ENCODE assay signal across 8 cellular contexts in the genomic region with DNA sequence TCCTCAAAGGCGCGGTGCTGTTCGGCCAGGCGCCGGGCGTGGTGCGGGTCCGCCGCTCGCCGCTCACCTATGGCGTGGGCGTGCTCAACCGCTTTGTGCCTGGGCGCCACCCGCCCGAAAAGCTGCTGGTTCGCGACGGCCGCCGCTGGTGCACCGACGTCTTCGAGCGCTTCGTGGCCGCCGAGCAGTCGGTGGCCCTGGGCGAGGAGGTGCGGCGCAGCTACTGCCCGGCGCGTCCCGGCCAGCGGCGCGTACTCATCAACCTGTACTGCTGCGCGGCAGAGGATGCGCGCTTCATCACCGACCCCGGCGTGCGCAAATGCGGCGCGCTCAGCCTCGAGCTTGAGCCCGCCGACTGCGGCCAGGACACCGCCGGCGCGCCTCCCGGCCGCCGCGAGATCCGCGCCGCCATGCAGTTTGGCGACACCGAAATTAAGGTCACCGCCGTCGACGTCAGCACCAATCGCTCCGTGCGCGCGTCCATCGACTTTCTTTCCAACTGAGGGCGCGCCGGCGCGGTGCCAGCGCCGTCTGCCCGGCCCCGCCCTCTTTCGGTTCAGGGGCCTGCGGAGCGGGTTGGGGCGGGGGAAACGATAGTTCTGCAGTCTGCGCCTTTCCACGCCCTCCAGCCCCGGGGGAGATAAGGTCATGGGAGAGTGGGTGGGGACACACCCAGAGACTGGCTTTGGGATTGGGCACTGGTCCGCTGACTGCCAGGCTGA. TPM values are rescaled to one million over a fixed set of nuclear protein-coding genes. Genes with fewer than 3 reads are reported as not detected.
DNase-seq lines count a peak whose midpoint lies in the region; ATAC-seq, FAIRE-seq and TF ChIP-seq lines count a peak whose summit lies in the region.

No MANE protein-coding gene starts in this region.

- TF ChIP-seq CTCF in Calu3 (IDR thresholded peaks at IDR 0.05; ENCODE audit: unreplicated experiment) (no peak), Panc1 (IDR thresholded peaks at IDR 0.05) (no peak; the same call in 1 of the 2 replicates), astrocyte (IDR thresholded peaks at IDR 0.05; ENCODE audit: insufficient read depth, low read depth, low read length) (no peak), keratinocyte (optimal IDR thresholded peaks at IDR 0.05 in 1 of 3, IDR thresholded peaks at IDR 0.05 in 1 of 3, conservative IDR thresholded peaks at IDR 0.05 in 1 of 3; ENCODE audit: extremely low read depth in 1 of 3, insufficient read depth in 2 of 3, low read length in 3 of 3) (no peak)

- H3K4me1 Mint-ChIP-seq in Calu3 (ENCODE audit: low read depth, unreplicated experiment) (peaks cover 10% of the 10 kb centered on the region), astrocyte (ENCODE audit: low read depth, unreplicated experiment) (no peaks in the 10 kb centered on the region)

- no peaks in the 10 kb centered on the region for H3K9me3 Mint-ChIP-seq in Calu3 (ENCODE audit: low read depth, unreplicated experiment)
- H3K9me3 Mint-ChIP-seq in astrocyte (ENCODE audit: unreplicated experiment), result peaks cover 5% of the 10 kb centered on the region

- H3K36me3 ChIP-seq in Panc1 (ENCODE audit: control insufficient read depth, insufficient read depth, low read length) (no peaks in the 10 kb centered on the region), astrocyte (ENCODE audit: insufficient read depth, low read length) (no peaks in the 10 kb centered on the region), keratinocyte (ENCODE audit: control insufficient read depth in 2 of 2, extremely low read depth in 1 of 2, insufficient read depth in 2 of 2, low read length in 2 of 2) (peaks cover 0 to 4% of the 10 kb centered on the region in 2 experiments)

- peak; percentile 64 for ATAC-seq in Panc1
- ATAC-seq in GM18858 (IDR thresholded peaks at IDR 0.05; ENCODE audit: unreplicated experiment), result no peak
- no peak for ATAC-seq in HG02610 (IDR thresholded peaks at IDR 0.05; ENCODE audit: unreplicated experiment)

- dilution Hi-C loops in keratinocyte (cut with MboI; ENCODE audit: extremely low pct_ligation_motif_present, low sequenced_read_pairs), result no loop called here

- H3K79me2 ChIP-seq in astrocyte (ENCODE audit: insufficient read depth, low read length) (no peaks in the 10 kb centered on the region), keratinocyte (ENCODE audit: control insufficient read depth, insufficient read depth, low read length) (no peaks in the 10 kb centered on the region)

- H3K4me2 ChIP-seq in astrocyte (ENCODE audit: low read length) (peak overlapping the region; percentile 83), keratinocyte (ENCODE audit: control insufficient read depth, extremely low read depth, insufficient read depth, low read depth, low read length) (peak overlapping the region; percentile 64)

- in situ Hi-C loops in Panc1 (cut with HindIII; ENCODE audit: low pct_unique_long_range_greater_than_20kb, low sequenced_read_pairs), result no loop called here

- H3K9ac ChIP-seq in astrocyte (ENCODE audit: low read length) (no peak overlapping the region), keratinocyte (ENCODE audit: control insufficient read depth, extremely low read depth, insufficient read depth, low read length) (no peak overlapping the region)

- peaks cover 14% of the 10 kb centered on the region for H3K36me3 Mint-ChIP-seq in Calu3 (ENCODE audit: insufficient read depth, unreplicated experiment)
- H3K36me3 Mint-ChIP-seq in astrocyte (ENCODE audit: low read depth, unreplicated experiment), result peaks cover 7% of the 10 kb centered on the region

- peaks cover 20% of the 10 kb centered on the region for H4K20me1 ChIP-seq in astrocyte (ENCODE audit: insufficient read depth, low read length)
- peaks cover 7% of the 10 kb centered on the region for H4K20me1 ChIP-seq in keratinocyte (ENCODE audit: control insufficient read depth, extremely low read depth, insufficient read depth, low read length)

- H3K9me3 ChIP-seq in Panc1 (ENCODE audit: control insufficient read depth, insufficient read depth, low read depth, low read length), result no peaks in the 10 kb centered on the region
- H3K9me3 ChIP-seq in astrocyte (ENCODE audit: insufficient read depth, low read depth, low read length), result no peaks in the 10 kb centered on the region
- H3K9me3 ChIP-seq in keratinocyte (ENCODE audit: control insufficient read depth, low read depth, low read length), result no peaks in the 10 kb centered on the region

- H3K4me3 ChIP-seq in Panc1 (ENCODE audit: low read depth in 2 of 2, low read length in 2 of 2) (peak overlapping the region; percentile 44 to 47), astrocyte (ENCODE audit: insufficient read depth, low read depth, low read length) (no peak overlapping the region), keratinocyte (ENCODE audit: control insufficient read depth in 2 of 3, extremely low read depth in 1 of 3, insufficient read depth in 2 of 3, low read depth in 1 of 3, low read length in 3 of 3) (peak overlapping the region; percentile 9 to 42 (median 34))

- H3K4me3 Mint-ChIP-seq in Calu3 (ENCODE audit: low read depth, unreplicated experiment), result peak overlapping the region; percentile 69
- no peak overlapping the region for H3K4me3 Mint-ChIP-seq in astrocyte (ENCODE audit: unreplicated experiment)

- H3K27me3 Mint-ChIP-seq in Calu3 (ENCODE audit: unreplicated experiment) (peaks cover 11% of the 10 kb centered on the region), astrocyte (ENCODE audit: low read depth, unreplicated experiment) (peaks cover 42% of the 10 kb centered on the region)

- BruUV-seq in Calu3 (replicated peaks; lab: Mats Ljungman, UMichigan) (no TSS peak), Panc1 (replicated peaks; lab: Mats Ljungman, UMichigan) (no TSS peak)

- H3K27me3 ChIP-seq in Panc1 (ENCODE audit: control insufficient read depth, insufficient read depth, low read length), result peaks cover 6% of the 10 kb centered on the region
- peaks cover 13% of the 10 kb centered on the region for H3K27me3 ChIP-seq in astrocyte (ENCODE audit: insufficient read depth, low read length)
- peaks cover 42% of the 10 kb centered on the region for H3K27me3 ChIP-seq in keratinocyte (ENCODE audit: control insufficient read depth, extremely low read depth, insufficient read depth, low read length)

- POLR2A ChIA-PET in Panc1 (lab: Charles Lee), result interaction anchor here (0.6 kb wide), 1 partner anchor 33 kb away, joined by 11 read pairs; no protein-coding TSS in a partner anchor

- peak; percentile 53 for DNase-seq in Calu3
- no peak for DNase-seq in Panc1 (ENCODE audit: low read depth, low spot score)
- DNase-seq in astrocyte (ENCODE audit: low read depth), result peak; percentile 18
- DNase-seq in keratinocyte (ENCODE audit: low read depth, low spot score), result no peak
- DNase-seq in stimulated activated CD4-positive, alpha-beta T cell treated with anti-CD3 and anti-CD28 coated beads, Interleukin-2, amount 100 ng/mL, for 48 hours, result peak; percentile 44 to 54
- no peak for DNase-seq in UCSD-AML1 (lab: John Stamatoyannopoulos, UW; ENCODE audit: unreplicated experiment)

- FAIRE-seq in astrocyte (lab: Jason Lieb, UNC) (no peak), keratinocyte (lab: Jason Lieb, UNC) (no peak)

- no peaks in the 10 kb centered on the region for H3K9me1 ChIP-seq in keratinocyte (ENCODE audit: control insufficient read depth, extremely low read depth, insufficient read depth, low read length)

- H3K4me1 ChIP-seq in Panc1 (ENCODE audit: control insufficient read depth, insufficient read depth, low read length), result no peaks in the 10 kb centered on the region; the same call in 1 of the 2 replicates
- peaks cover 5% of the 10 kb centered on the region for H3K4me1 ChIP-seq in astrocyte (ENCODE audit: insufficient read depth, low read length)
- peaks cover 16% of the 10 kb centered on the region for H3K4me1 ChIP-seq in keratinocyte (ENCODE audit: control insufficient read depth, extremely low read depth, insufficient read depth, low read length)

- H3K27ac Mint-ChIP-seq in Calu3 (ENCODE audit: unreplicated experiment) (no peak overlapping the region), astrocyte (ENCODE audit: unreplicated experiment) (no peak overlapping the region)

- H2AFZ ChIP-seq in astrocyte (ENCODE audit: low read depth, low read length), result peak overlapping the region; percentile 52
- H2AFZ ChIP-seq in keratinocyte (ENCODE audit: control insufficient read depth, low read length), result no peak overlapping the region

- intact Hi-C loops in Calu3 (cut with micrococcal nuclease; ENCODE audit: unreplicated experiment) (loop anchor here (2.0 kb wide), 1 partner anchor 59 kb away; no protein-coding TSS in a partner anchor), Panc1 (cut with micrococcal nuclease; ENCODE audit: unreplicated experiment) (no loop called here)

- H3K27ac ChIP-seq in Panc1 (ENCODE audit: low read length) (no peak overlapping the region), astrocyte (ENCODE audit: low read depth, low read length) (no peak overlapping the region), keratinocyte (ENCODE audit: control insufficient read depth, insufficient read depth, low read length) (no peak overlapping the region)

- CTCF ChIA-PET in Calu3 (lab: Charles Lee) (interaction anchor here (0.8 to 0.9 kb wide), 2 partner anchors 15 to 16 kb away, joined by 4 read pairs; partner anchors contain the start of gene ADISSP), Panc1 (lab: Charles Lee) (interaction anchor here (0.5 to 1.3 kb wide), 2 partner anchors 30 to 330 kb away, joined by 5 to 9 read pairs; partner anchors contain the start of gene SPEF1)

RNA-seq across cellular contexts. Expression of gene ADISSP, which starts 15.7 kb away (rescaled TPM):
- 27.3 and 29.0 TPM in 2 replicates for total RNA-seq in Calu3 (2022)
- total RNA-seq in Panc1 (2021; ENCODE audit: unreplicated experiment), result 100 TPM
- 137 TPM for polyA plus RNA-seq in Panc1 (2012; ENCODE audit: insufficient read length)
- total RNA-seq in astrocyte, result 35.7 and 43.2 TPM in 2 replicates
- 25.8 to 44.3 TPM (median 28.2 TPM) in 3 replicates for polyA plus RNA-seq in keratinocyte
- 4.8 TPM for polyA plus RNA-seq in keratinocyte (2011; ENCODE audit: low read depth)
- polyA plus RNA-seq in keratinocyte (2011; cell fraction: cytosol; rRNA removed), result 27.4 and 60.1 TPM in 2 replicates
- polyA plus RNA-seq in keratinocyte (2011; cell fraction: nucleus; rRNA removed), result 14.8 and 21.0 TPM in 2 replicates
- polyA plus RNA-seq in keratinocyte (2012; ENCODE audit: low replicate concordance), result 14.3 and 54.5 TPM in 2 replicates
- 20.5 to 76.6 TPM (median 31.1 TPM) in 3 replicates for polyA minus RNA-seq in keratinocyte
- polyA minus RNA-seq in keratinocyte (2011; cell fraction: cytosol; rRNA and poly(A)+ RNA removed), result 90.0 TPM
- polyA minus RNA-seq in keratinocyte (2011; cell fraction: nucleus; rRNA and poly(A)+ RNA removed), result 10.8 and 13.0 TPM in 2 replicates

RNA-seq across cellular contexts. Expression of gene HSPA12B, which starts 19.3 kb away (rescaled TPM):
- total RNA-seq in Calu3 (2022) (not detected in 2 replicates), Panc1 (2021; ENCODE audit: unreplicated experiment) (0.21 TPM), astrocyte (not detected in 2 replicates)
- 0.51 TPM for polyA plus RNA-seq in Panc1 (2012; ENCODE audit: insufficient read length)
- not detected in 3 replicates for polyA plus RNA-seq in keratinocyte
- not detected for polyA plus RNA-seq in keratinocyte (2011; ENCODE audit: low read depth)
- polyA plus RNA-seq in keratinocyte (2011; cell fraction: cytosol; rRNA removed), result not detected in 2 replicates
- polyA plus RNA-seq in keratinocyte (2011; cell fraction: nucleus; rRNA removed), result not detected in 2 replicates
- 0.13 TPM in 1 of 2 replicates, not detected in the other for polyA plus RNA-seq in keratinocyte (2012; ENCODE audit: low replicate concordance)
- not detected in 3 replicates for polyA minus RNA-seq in keratinocyte
- not detected for polyA minus RNA-seq in keratinocyte (2011; cell fraction: cytosol; rRNA and poly(A)+ RNA removed)
- not detected in 2 replicates for polyA minus RNA-seq in keratinocyte (2011; cell fraction: nucleus; rRNA and poly(A)+ RNA removed)

RNA-seq across cellular contexts. Expression of gene SPEF1, which starts 29.4 kb away (rescaled TPM):
- total RNA-seq in Calu3 (2022) (0.28 TPM in 1 of 2 replicates, not detected in the other), Panc1 (2021; ENCODE audit: unreplicated experiment) (0.41 TPM), astrocyte (0.45 and 1.2 TPM in 2 replicates)
- 0.28 TPM for polyA plus RNA-seq in Panc1 (2012; ENCODE audit: insufficient read length)
- 0.06 to 0.09 TPM (median 0.07 TPM) in 3 replicates for polyA plus RNA-seq in keratinocyte
- not detected for polyA plus RNA-seq in keratinocyte (2011; ENCODE audit: low read depth)
- 0.06 TPM in 1 of 2 replicates, not detected in the other for polyA plus RNA-seq in keratinocyte (2011; cell fraction: cytosol; rRNA removed)
- polyA plus RNA-seq in keratinocyte (2011; cell fraction: nucleus; rRNA removed), result 0.15 TPM in 2 replicates
- not detected in 2 replicates for polyA plus RNA-seq in keratinocyte (2012; ENCODE audit: low replicate concordance)
- polyA minus RNA-seq in keratinocyte, result not detected in 3 replicates
- polyA minus RNA-seq in keratinocyte (2011; cell fraction: cytosol; rRNA and poly(A)+ RNA removed), result not detected
- not detected in 2 replicates for polyA minus RNA-seq in keratinocyte (2011; cell fraction: nucleus; rRNA and poly(A)+ RNA removed)

RNA-seq across cellular contexts. Expression of gene CENPB, which starts 34.7 kb away (rescaled TPM):
- total RNA-seq in Calu3 (2022), result 44.7 and 44.9 TPM in 2 replicates
- 154 TPM for total RNA-seq in Panc1 (2021; ENCODE audit: unreplicated experiment)
- polyA plus RNA-seq in Panc1 (2012; ENCODE audit: insufficient read length), result 149 TPM
- total RNA-seq in astrocyte, result 37.0 and 39.1 TPM in 2 replicates
- polyA plus RNA-seq in keratinocyte, result 18.1 to 22.3 TPM (median 22.0 TPM) in 3 replicates
- 20.5 TPM for polyA plus RNA-seq in keratinocyte (2011; ENCODE audit: low read depth)
- polyA plus RNA-seq in keratinocyte (2011; cell fraction: cytosol; rRNA removed), result 14.2 and 31.9 TPM in 2 replicates
- polyA plus RNA-seq in keratinocyte (2011; cell fraction: nucleus; rRNA removed), result 19.2 and 26.9 TPM in 2 replicates
- polyA plus RNA-seq in keratinocyte (2012; ENCODE audit: low replicate concordance), result 19.4 and 51.1 TPM in 2 replicates
- polyA minus RNA-seq in keratinocyte, result 19.1 to 48.1 TPM (median 20.0 TPM) in 3 replicates
- polyA minus RNA-seq in keratinocyte (2011; cell fraction: cytosol; rRNA and poly(A)+ RNA removed), result 59.7 TPM
- polyA minus RNA-seq in keratinocyte (2011; cell fraction: nucleus; rRNA and poly(A)+ RNA removed), result 16.1 and 19.6 TPM in 2 replicates

RNA-seq across cellular contexts. Expression of gene SIGLEC1, which starts 39.4 kb away (rescaled TPM):
- total RNA-seq in Calu3 (2022) (not detected in 2 replicates), Panc1 (2021; ENCODE audit: unreplicated experiment) (0.03 TPM), astrocyte (not detected in 2 replicates)
- not detected for polyA plus RNA-seq in Panc1 (2012; ENCODE audit: insufficient read length)
- polyA plus RNA-seq in keratinocyte, result not detected in 3 replicates
- not detected for polyA plus RNA-seq in keratinocyte (2011; ENCODE audit: low read depth)
- polyA plus RNA-seq in keratinocyte (2011; cell fraction: cytosol; rRNA removed), result not detected in 2 replicates
- polyA plus RNA-seq in keratinocyte (2011; cell fraction: nucleus; rRNA removed), result not detected in 2 replicates
- polyA plus RNA-seq in keratinocyte (2012; ENCODE audit: low replicate concordance), result not detected in 2 replicates
- not detected in 3 replicates for polyA minus RNA-seq in keratinocyte
- polyA minus RNA-seq in keratinocyte (2011; cell fraction: cytosol; rRNA and poly(A)+ RNA removed), result not detected
- not detected in 2 replicates for polyA minus RNA-seq in keratinocyte (2011; cell fraction: nucleus; rRNA and poly(A)+ RNA removed)

Comparison
In these comparisons a context has a peak if more than half of its experiments do, and no peak if none do; other contexts are left out.
1. DNase-seq: peak in Calu3 (single experiment), astrocyte (single experiment) and stimulated activated CD4-positive, alpha-beta T cell treated with anti-CD3 and anti-CD28 coated beads, Interleukin-2, amount 100 ng/mL, for 48 hours (2 of 2); none in Panc1 (single experiment), keratinocyte (single experiment) and UCSD-AML1 (single experiment).